8 cellular contexts compared by ENCODE assay signal in the genomic region with DNA sequence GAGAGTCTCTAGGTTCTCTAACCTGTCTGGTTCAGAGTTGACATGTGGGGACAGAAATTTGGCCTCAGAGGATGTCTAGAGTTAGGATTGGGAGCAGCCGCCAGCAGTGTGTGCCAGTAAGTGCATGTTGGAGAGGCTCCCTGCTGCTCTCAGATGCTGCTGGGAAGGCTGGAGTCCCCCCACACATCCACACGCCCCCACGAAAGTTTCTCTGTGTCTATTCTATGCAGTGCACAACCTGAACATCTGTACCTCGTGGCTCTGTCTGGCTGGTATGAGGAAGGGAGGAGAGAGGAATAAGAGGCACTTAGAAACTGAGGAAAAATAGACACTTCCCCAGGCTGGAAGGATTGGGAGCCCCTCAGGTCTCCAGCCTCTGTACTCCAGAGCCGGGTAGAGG.
"Had no signal": no experiment of that assay in that cellular context is flagged by ENCODE, and none has a peak within 500 bp of the region (broad histone marks: within the 10 kb centered on the region; RNA-seq: fewer than 3 reads in every experiment).

No MANE protein-coding gene starts in this region.

- H3K27ac ChIP-seq: GM23248, HL-60 had no signal

- H3K27ac Mint-ChIP-seq: IgD-negative memory B cell had no signal

- H3K9me3 Mint-ChIP-seq: H9, IgD-negative memory B cell had no signal

- H3K4me3 ChIP-seq: GM23248 had no signal

- ATAC-seq: HCT116, HepG2 had no signal

- H3K9ac ChIP-seq: GM23248 had no signal

- H2AFZ ChIP-seq: GM23248 had no signal

- DNase-seq: GM23248, GOT3, H9, KBM-7 had no signal

- H3K4me3 Mint-ChIP-seq: H9, IgD-negative memory B cell had no signal

- H3K4me1 Mint-ChIP-seq: IgD-negative memory B cell had no signal
